15 cellular contexts compared by ENCODE assay signal in the genomic region with DNA sequence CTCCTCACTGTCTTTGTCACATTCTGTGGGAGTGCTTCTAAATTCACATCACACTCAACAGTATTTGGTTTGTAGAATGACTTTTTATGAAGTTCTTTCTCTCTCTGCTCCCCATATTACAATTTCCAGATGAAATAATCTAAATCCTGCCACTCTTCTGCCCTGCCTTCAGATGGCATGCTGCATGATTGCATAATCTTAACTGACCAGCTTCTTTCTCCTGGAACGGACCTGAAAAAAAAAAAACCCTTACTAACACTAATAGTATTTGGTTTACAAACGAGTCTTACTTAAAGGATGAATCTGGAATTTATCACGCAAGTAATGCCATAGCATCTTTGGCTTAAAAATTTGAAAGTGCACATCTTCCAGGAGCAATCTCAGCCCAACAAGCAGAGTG.
A peak's percentile ranks its signal among the peaks of the same experiment; 100 is the strongest.
DNase-seq lines count a peak whose midpoint lies in the region; ATAC-seq, FAIRE-seq and TF ChIP-seq lines count a peak whose summit lies in the region.
"Had no signal": no experiment of that assay in that cellular context is flagged by ENCODE, and none has a peak within 500 bp of the region (broad histone marks: within the 10 kb centered on the region; RNA-seq: fewer than 3 reads in every experiment).

No MANE protein-coding gene starts in this region.

- POLR2A ChIA-PET in HepG2 (lab: Yijun Ruan, JAX), result no interaction called here

- TF ChIP-seq CTCF in HepG2 (CRISPR knock-in tag; IDR thresholded peaks at IDR 0.05) (no peak), right lobe of liver (IDR thresholded peaks at IDR 0.05) (no peak), hepatocyte (IDR thresholded peaks at IDR 0.05; ENCODE audit: poor library complexity) (no peak)

- H3K4me2 ChIP-seq in HepG2 (ENCODE audit: low read depth, low read length), result no peak overlapping the region
- peak overlapping the region; percentile 10 for H3K4me2 ChIP-seq in hepatocyte
- H3K4me2 ChIP-seq: BLaER1 had no signal

- ATAC-seq in HepG2, result no peak
- ATAC-seq in right lobe of liver, result no peak
- ATAC-seq in HG03045 (IDR thresholded peaks at IDR 0.05; ENCODE audit: unreplicated experiment), result no peak

- in situ Hi-C loops in HepG2 (cut with HindIII; ENCODE audit: extremely low pct_ligation_motif_present, low pct_unique_long_range_greater_than_20kb), result no loop called here
- in situ Hi-C loops in KBM-7 (cut with MboI; ENCODE audit: low pct_unique_long_range_greater_than_20kb, low sequenced_read_pairs), result no loop called here

- H3K9ac ChIP-seq in HepG2 (ENCODE audit: insufficient read depth, low read depth, low read length), result no peak overlapping the region
- H3K9ac ChIP-seq: BLaER1 had no signal

- no peak overlapping the region for H3K27ac ChIP-seq in HepG2 (ENCODE audit: extremely low read length, insufficient read depth, low read length)
- no peak overlapping the region for H3K27ac ChIP-seq in right lobe of liver
- peak overlapping the region; percentile 31 for H3K27ac ChIP-seq in hepatocyte
- H3K27ac ChIP-seq: BLaER1 had no signal

- H3K27me3 ChIP-seq in HepG2 (ENCODE audit: control insufficient read depth in 1 of 2, insufficient read depth in 2 of 2, low read length in 2 of 2) (no peaks in the 10 kb centered on the region), right lobe of liver (no peaks in the 10 kb centered on the region), hepatocyte (no peaks in the 10 kb centered on the region)
- H3K27me3 ChIP-seq: BLaER1 had no signal

- intact Hi-C loops in HepG2 (cut with micrococcal nuclease; ENCODE audit: unreplicated experiment) (no loop called here), right lobe of liver (cut with DNase I) (no loop called here)

- H3K9me3 ChIP-seq in HepG2 (ENCODE audit: low read length) (no peaks in the 10 kb centered on the region), right lobe of liver (no peaks in the 10 kb centered on the region), hepatocyte (ENCODE audit: low read depth) (no peaks in the 10 kb centered on the region)
- H3K9me3 ChIP-seq: BLaER1, HAP-1 had no signal

- H2AFZ ChIP-seq in HepG2 (ENCODE audit: low read length) (no peak overlapping the region), hepatocyte (no peak overlapping the region)

- WGBS in HepG2 (ENCODE audit: low lambda C conversion rate), result 0% methylated on average over 3 of the region's 3 CpGs
- WGBS in right lobe of liver (ENCODE audit: insufficient coverage, low coverage, low lambda C conversion rate, missing lambda C conversion rate), result 43% methylated on average over 3 of the region's 3 CpGs
- 40% methylated on average over 3 of the region's 3 CpGs for WGBS in hepatocyte (ENCODE audit: low lambda C conversion rate, missing lambda C conversion rate)

- DNase-seq in HepG2 (ENCODE audit: low spot score), result no peak
- DNase-seq in right lobe of liver, result no peak
- DNase-seq in hepatocyte (ENCODE audit: low spot score), result no peak
- peak; percentile 4 for DNase-seq in renal cortical epithelial cell (ENCODE audit: low read depth)
- no peak for DNase-seq in NCI-H446 treated with DMSO at 0.1 percent for 48 hours (lab: John Stamatoyannopoulos, UW)
- DNase-seq in KBM-7, result no peak
- DNase-seq: 8988T; CD4-positive, alpha-beta memory T cell; DMS153; DMS79; GDM1 had no signal

- CTCF ChIA-PET in HepG2 (lab: Yijun Ruan, JAX; ENCODE audit: low intra/inter-chr PET ratio, low total read pairs), result no interaction called here

- no peak for FAIRE-seq in HepG2 (lab: Jason Lieb, UNC)
- FAIRE-seq: GM12892 had no signal

- TF ChIP-seq EP300 in HepG2 (IDR thresholded peaks at IDR 0.05; ENCODE audit: low read depth in 2 of 2, low read length in 2 of 2) (no peak), HepG2 (CRISPR knock-in tag; IDR thresholded peaks at IDR 0.05; ENCODE audit: borderline replicate concordance) (no peak)

- H3K9me2 ChIP-seq in hepatocyte (replicated peaks; ENCODE audit: insufficient read depth), result no peaks in the 10 kb centered on the region

- H3K36me3 ChIP-seq in HepG2 (replicated peaks in 1 of 2; ENCODE audit: control insufficient read depth in 1 of 2, insufficient read depth in 2 of 2, low read length in 2 of 2), result no peaks in the 10 kb centered on the region
- H3K36me3 ChIP-seq in right lobe of liver, result no peaks in the 10 kb centered on the region
- H3K36me3 ChIP-seq in hepatocyte (replicated peaks; ENCODE audit: insufficient read depth, low read depth), result no peaks in the 10 kb centered on the region
- H3K36me3 ChIP-seq: BLaER1, HAP-1 had no signal

- BruUV-seq in HepG2 (replicated peaks; lab: Mats Ljungman, UMichigan), result no TSS peak

- no peak overlapping the region for H3K4me3 ChIP-seq in HepG2 (replicated peaks in 1 of 3; ENCODE audit: insufficient read depth in 1 of 3, low read depth in 2 of 3, low read length in 3 of 3)
- H3K4me3 ChIP-seq in right lobe of liver, result no peak overlapping the region
- no peak overlapping the region for H3K4me3 ChIP-seq in hepatocyte
- H3K4me3 ChIP-seq: BLaER1, HAP-1 had no signal

- H3K4me1 ChIP-seq in HepG2 (ENCODE audit: insufficient read depth, low read length), result no peaks in the 10 kb centered on the region
- H3K4me1 ChIP-seq in right lobe of liver, result no peaks in the 10 kb centered on the region
- H3K4me1 ChIP-seq in hepatocyte (ENCODE audit: insufficient read depth), result peaks cover 5% of the 10 kb centered on the region

- H3K79me2 ChIP-seq in HepG2 (ENCODE audit: insufficient read depth, low read length) (no peaks in the 10 kb centered on the region), hepatocyte (no peaks in the 10 kb centered on the region)

- TF ChIP-seq RAD21 in HepG2 (CRISPR knock-in tag; IDR thresholded peaks at IDR 0.05), result no peak

- H4K20me1 ChIP-seq in HepG2 (ENCODE audit: insufficient read depth, low read length) (no peaks in the 10 kb centered on the region), hepatocyte (ENCODE audit: insufficient read depth, poor library complexity, severe bottlenecking) (no peaks in the 10 kb centered on the region)
- H4K20me1 ChIP-seq: BLaER1 had no signal

- TF ChIP-seq POLR2A in HepG2 (IDR thresholded peaks at IDR 0.05; ENCODE audit: insufficient read depth in 1 of 2, low read depth in 2 of 2, low read length in 2 of 2), result no peak
- TF ChIP-seq POLR2A in right lobe of liver (IDR thresholded peaks at IDR 0.05), result no peak

TF ChIP-seq in HepG2, 621 proteins besides CTCF, POLR2A, EP300 and RAD21:
- TF ChIP-seq CEBPB (IDR thresholded peaks at IDR 0.05; ENCODE audit: borderline replicate concordance, low read depth, low read length), result 0 out of 2 replicates have a peak, but pooled peaks have one; percentile 16
- TF ChIP-seq, protein P1, sequence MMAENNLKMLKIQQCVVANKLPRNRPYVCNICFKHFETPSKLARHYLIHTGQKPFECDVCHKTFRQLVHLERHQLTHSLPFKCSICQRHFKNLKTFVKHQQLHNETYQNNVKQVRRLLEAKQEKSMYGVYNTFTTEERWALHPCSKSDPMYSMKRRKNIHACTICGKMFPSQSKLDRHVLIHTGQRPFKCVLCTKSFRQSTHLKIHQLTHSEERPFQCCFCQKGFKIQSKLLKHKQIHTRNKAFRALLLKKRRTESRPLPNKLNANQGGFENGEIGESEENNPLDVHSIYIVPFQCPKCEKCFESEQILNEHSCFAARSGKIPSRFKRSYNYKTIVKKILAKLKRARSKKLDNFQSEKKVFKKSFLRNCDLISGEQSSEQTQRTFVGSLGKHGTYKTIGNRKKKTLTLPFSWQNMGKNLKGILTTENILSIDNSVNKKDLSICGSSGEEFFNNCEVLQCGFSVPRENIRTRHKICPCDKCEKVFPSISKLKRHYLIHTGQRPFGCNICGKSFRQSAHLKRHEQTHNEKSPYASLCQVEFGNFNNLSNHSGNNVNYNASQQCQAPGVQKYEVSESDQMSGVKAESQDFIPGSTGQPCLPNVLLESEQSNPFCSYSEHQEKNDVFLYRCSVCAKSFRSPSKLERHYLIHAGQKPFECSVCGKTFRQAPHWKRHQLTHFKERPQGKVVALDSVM (CRISPR knock-in tag; IDR thresholded peaks at IDR 0.05), result no peak
